ENCODE assay signal across 21 cellular contexts in genomic region chr2:53509827-53510785, GRCh38.
DNase-seq lines count a peak whose midpoint lies in the region; TF ChIP-seq lines count a peak whose summit lies in the region.
"Had no signal": no experiment of that assay in that cellular context is flagged by ENCODE, and none has a peak within 500 bp of the region (broad histone marks: within the 10 kb centered on the region; RNA-seq: fewer than 3 reads in every experiment).

No MANE protein-coding gene starts in this region.

- H3K4me3 Mint-ChIP-seq in endodermal cell, result no peak overlapping the region
- H3K4me3 Mint-ChIP-seq: activated CD4-positive, alpha-beta T cell treated with anti-CD3 and anti-CD28 coated beads, Interleukin-2, amount 10 ng/mL, durations not matched to agents 24 days and 14 days; natural killer cell treated with Interleukin-12 subunit alpha and Interleukin-12 subunit beta and Interleukin-15 and Interleukin-18, amount 100 ng/mL, for 72 hours had no signal

- H3K9me3 ChIP-seq in endodermal cell (ENCODE audit: control insufficient read depth, low read length) (no peaks in the 10 kb centered on the region), thyroid gland (no peaks in the 10 kb centered on the region)
- H3K9me3 ChIP-seq: adrenal gland, BE2C, heart right ventricle, prostate gland had no signal

- H3K4me3 ChIP-seq in endodermal cell (ENCODE audit: low read length), result no peak overlapping the region
- no peak overlapping the region for H3K4me3 ChIP-seq in thyroid gland (replicated peaks in 1 of 3)
- H3K4me3 ChIP-seq: adrenal gland, heart right ventricle, prostate gland had no signal

- no peaks in the 10 kb centered on the region for H3K27me3 Mint-ChIP-seq in endodermal cell (ENCODE audit: insufficient read depth)
- H3K27me3 Mint-ChIP-seq: activated CD4-positive, alpha-beta T cell treated with anti-CD3 and anti-CD28 coated beads, Interleukin-2, amount 10 ng/mL, durations not matched to agents 24 days and 14 days had no signal

- intact Hi-C loops in thyroid gland (cut with DNase I), result no loop called here

- H3K9me3 Mint-ChIP-seq in endodermal cell, result peaks cover 6% of the 10 kb centered on the region
- H3K9me3 Mint-ChIP-seq: activated CD4-positive, alpha-beta T cell treated with anti-CD3 and anti-CD28 coated beads, Interleukin-2, amount 10 ng/mL, durations not matched to agents 24 days and 14 days had no signal

- no peaks in the 10 kb centered on the region for H3K36me3 ChIP-seq in endodermal cell (ENCODE audit: control insufficient read depth, insufficient read depth, low read length)
- H3K36me3 ChIP-seq in thyroid gland, result no peaks in the 10 kb centered on the region
- H3K36me3 ChIP-seq: adrenal gland, BE2C, heart right ventricle, prostate gland had no signal

- TF ChIP-seq CTCF in endodermal cell (conservative IDR thresholded peaks at IDR 0.05), result no peak
- TF ChIP-seq CTCF in thyroid gland (IDR thresholded peaks at IDR 0.05), result no peak

- no peak overlapping the region for H3K9ac ChIP-seq in endodermal cell (ENCODE audit: extremely low read depth, low read length, poor library complexity, severe bottlenecking)

- no peaks in the 10 kb centered on the region for H3K36me3 Mint-ChIP-seq in endodermal cell (ENCODE audit: low read depth)
- H3K36me3 Mint-ChIP-seq: natural killer cell treated with Interleukin-12 subunit alpha and Interleukin-12 subunit beta and Interleukin-15 and Interleukin-18, amount 100 ng/mL, for 72 hours had no signal

- peaks cover 13% of the 10 kb centered on the region for H3K4me1 Mint-ChIP-seq in endodermal cell
- H3K4me1 Mint-ChIP-seq: activated CD4-positive, alpha-beta T cell treated with anti-CD3 and anti-CD28 coated beads, Interleukin-2, amount 10 ng/mL, durations not matched to agents 24 days and 14 days had no signal

- H3K4me1 ChIP-seq in endodermal cell (ENCODE audit: control insufficient read depth, insufficient read depth, low read length) (no peaks in the 10 kb centered on the region), thyroid gland (no peaks in the 10 kb centered on the region)
- H3K4me1 ChIP-seq: adrenal gland, BE2C, heart right ventricle, prostate gland had no signal

- 71 to 78% methylated on average over 6 to 12 of the region's 13 CpGs for WGBS in endodermal cell (ENCODE audit: insufficient coverage in 1 of 2, insufficient read length in 1 of 2), 2 experiments
- WGBS in thyroid gland, 2 donors, result 30 to 33% methylated on average over 13 of the region's 13 CpGs

- no peak for TF ChIP-seq POLR2A in thyroid gland (IDR thresholded peaks at IDR 0.05)

- DNase-seq in NCI-H1436 (lab: John Stamatoyannopoulos, UW), result peak; percentile 25
- no peak for DNase-seq in NCI-H1436 treated with DMSO at 0.1 percent for 48 hours (lab: John Stamatoyannopoulos, UW)
- DNase-seq in NCI-H2227 treated with DMSO at 0.1 percent for 48 hours (lab: John Stamatoyannopoulos, UW), result peak; percentile 67
- DNase-seq in endodermal cell, result peak; percentile 66
- peak; percentile 27 to 58 for DNase-seq in thyroid gland
- DNase-seq in T-helper 9 cell, result no peak
- no peak for DNase-seq in dermis blood vessel endothelial cell
- no peak for DNase-seq in hippocampal formation (lab: John Stamatoyannopoulos, UW)
- DNase-seq: 8988T; activated CD4-positive, alpha-beta T cell treated with anti-CD3 and anti-CD28 coated beads, Interleukin-2, amount 10 ng/mL, durations not matched to agents 24 days and 14 days; activated CD8-positive, alpha-beta memory T cell treated with anti-CD3 and anti-CD28 coated beads, Interleukin-2, amount 50 U/mL, for 48 hours; activated gamma-delta T cell; adrenal gland; BE2C; Calu3; heart right ventricle; Karpas-422; NCI-H1694; NK-92 treated with Interleukin-12 subunit alpha and Interleukin-12 subunit beta, amount 100 ng/mL, for 24 hours had no signal

- H3K27ac ChIP-seq in endodermal cell (ENCODE audit: low read depth, low read length), result no peak overlapping the region
- no peak overlapping the region for H3K27ac ChIP-seq in thyroid gland
- H3K27ac ChIP-seq: adrenal gland, heart right ventricle, prostate gland had no signal

- H3K27me3 ChIP-seq in endodermal cell (ENCODE audit: control insufficient read depth, insufficient read depth, low read length, poor library complexity, severe bottlenecking) (no peaks in the 10 kb centered on the region), thyroid gland (no peaks in the 10 kb centered on the region)
- H3K27me3 ChIP-seq: adrenal gland, BE2C, heart right ventricle had no signal

- H3K27ac Mint-ChIP-seq in endodermal cell, result peak overlapping the region; percentile 40
- H3K27ac Mint-ChIP-seq: activated CD4-positive, alpha-beta T cell treated with anti-CD3 and anti-CD28 coated beads, Interleukin-2, amount 10 ng/mL, durations not matched to agents 24 days and 14 days; natural killer cell treated with Interleukin-12 subunit alpha and Interleukin-12 subunit beta and Interleukin-15 and Interleukin-18, amount 100 ng/mL, for 72 hours had no signal

Comparison
In these comparisons a context has a peak if more than half of its experiments do, and no peak if none do; other contexts are left out.
1. DNase-seq: peak in NCI-H1436 (single experiment), NCI-H2227 treated with DMSO at 0.1 percent for 48 hours (single experiment), endodermal cell (single experiment) and thyroid gland (2 of 2); none in NCI-H1436 treated with DMSO at 0.1 percent for 48 hours (single experiment), T-helper 9 cell (single experiment), dermis blood vessel endothelial cell (single experiment) and hippocampal formation (0 of 2).